1 cellular context compared by ENCODE assay signal in the genomic region with DNA sequence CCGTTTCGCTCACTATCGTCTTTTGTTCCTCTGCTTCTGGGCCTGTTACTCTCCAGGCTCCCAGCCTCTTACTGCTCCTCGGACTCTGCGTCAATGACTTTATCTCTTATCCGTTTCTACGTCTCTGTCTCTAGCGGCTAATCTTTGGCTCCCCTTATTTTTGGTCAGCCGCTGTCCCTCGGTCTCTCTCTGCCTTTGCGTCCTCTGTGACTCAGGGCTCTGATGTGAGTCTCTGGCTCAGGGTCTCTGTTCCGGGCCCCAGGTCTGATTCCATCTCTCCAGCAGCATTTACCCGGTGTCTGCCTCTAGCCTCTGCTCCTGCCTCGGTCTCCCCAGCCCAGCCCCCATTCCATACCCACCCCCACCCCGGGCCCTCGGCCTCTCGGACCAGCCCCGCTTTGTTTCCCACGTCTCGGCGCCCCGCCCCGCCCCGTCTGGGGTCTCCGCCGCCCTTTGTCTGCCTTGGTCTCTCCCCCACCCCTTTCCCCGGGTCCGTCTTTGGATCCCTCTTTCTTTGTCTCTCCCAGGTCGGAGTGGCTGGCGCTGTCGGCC.
TF ChIP-seq lines count a peak whose summit lies in the region.

No MANE protein-coding gene starts in this region.

TF ChIP-seq in GM23338, 12 proteins besides CTCF, POLR2A, EP300 and RAD21 (continued from another document):
- TF ChIP-seq, protein P1, sequence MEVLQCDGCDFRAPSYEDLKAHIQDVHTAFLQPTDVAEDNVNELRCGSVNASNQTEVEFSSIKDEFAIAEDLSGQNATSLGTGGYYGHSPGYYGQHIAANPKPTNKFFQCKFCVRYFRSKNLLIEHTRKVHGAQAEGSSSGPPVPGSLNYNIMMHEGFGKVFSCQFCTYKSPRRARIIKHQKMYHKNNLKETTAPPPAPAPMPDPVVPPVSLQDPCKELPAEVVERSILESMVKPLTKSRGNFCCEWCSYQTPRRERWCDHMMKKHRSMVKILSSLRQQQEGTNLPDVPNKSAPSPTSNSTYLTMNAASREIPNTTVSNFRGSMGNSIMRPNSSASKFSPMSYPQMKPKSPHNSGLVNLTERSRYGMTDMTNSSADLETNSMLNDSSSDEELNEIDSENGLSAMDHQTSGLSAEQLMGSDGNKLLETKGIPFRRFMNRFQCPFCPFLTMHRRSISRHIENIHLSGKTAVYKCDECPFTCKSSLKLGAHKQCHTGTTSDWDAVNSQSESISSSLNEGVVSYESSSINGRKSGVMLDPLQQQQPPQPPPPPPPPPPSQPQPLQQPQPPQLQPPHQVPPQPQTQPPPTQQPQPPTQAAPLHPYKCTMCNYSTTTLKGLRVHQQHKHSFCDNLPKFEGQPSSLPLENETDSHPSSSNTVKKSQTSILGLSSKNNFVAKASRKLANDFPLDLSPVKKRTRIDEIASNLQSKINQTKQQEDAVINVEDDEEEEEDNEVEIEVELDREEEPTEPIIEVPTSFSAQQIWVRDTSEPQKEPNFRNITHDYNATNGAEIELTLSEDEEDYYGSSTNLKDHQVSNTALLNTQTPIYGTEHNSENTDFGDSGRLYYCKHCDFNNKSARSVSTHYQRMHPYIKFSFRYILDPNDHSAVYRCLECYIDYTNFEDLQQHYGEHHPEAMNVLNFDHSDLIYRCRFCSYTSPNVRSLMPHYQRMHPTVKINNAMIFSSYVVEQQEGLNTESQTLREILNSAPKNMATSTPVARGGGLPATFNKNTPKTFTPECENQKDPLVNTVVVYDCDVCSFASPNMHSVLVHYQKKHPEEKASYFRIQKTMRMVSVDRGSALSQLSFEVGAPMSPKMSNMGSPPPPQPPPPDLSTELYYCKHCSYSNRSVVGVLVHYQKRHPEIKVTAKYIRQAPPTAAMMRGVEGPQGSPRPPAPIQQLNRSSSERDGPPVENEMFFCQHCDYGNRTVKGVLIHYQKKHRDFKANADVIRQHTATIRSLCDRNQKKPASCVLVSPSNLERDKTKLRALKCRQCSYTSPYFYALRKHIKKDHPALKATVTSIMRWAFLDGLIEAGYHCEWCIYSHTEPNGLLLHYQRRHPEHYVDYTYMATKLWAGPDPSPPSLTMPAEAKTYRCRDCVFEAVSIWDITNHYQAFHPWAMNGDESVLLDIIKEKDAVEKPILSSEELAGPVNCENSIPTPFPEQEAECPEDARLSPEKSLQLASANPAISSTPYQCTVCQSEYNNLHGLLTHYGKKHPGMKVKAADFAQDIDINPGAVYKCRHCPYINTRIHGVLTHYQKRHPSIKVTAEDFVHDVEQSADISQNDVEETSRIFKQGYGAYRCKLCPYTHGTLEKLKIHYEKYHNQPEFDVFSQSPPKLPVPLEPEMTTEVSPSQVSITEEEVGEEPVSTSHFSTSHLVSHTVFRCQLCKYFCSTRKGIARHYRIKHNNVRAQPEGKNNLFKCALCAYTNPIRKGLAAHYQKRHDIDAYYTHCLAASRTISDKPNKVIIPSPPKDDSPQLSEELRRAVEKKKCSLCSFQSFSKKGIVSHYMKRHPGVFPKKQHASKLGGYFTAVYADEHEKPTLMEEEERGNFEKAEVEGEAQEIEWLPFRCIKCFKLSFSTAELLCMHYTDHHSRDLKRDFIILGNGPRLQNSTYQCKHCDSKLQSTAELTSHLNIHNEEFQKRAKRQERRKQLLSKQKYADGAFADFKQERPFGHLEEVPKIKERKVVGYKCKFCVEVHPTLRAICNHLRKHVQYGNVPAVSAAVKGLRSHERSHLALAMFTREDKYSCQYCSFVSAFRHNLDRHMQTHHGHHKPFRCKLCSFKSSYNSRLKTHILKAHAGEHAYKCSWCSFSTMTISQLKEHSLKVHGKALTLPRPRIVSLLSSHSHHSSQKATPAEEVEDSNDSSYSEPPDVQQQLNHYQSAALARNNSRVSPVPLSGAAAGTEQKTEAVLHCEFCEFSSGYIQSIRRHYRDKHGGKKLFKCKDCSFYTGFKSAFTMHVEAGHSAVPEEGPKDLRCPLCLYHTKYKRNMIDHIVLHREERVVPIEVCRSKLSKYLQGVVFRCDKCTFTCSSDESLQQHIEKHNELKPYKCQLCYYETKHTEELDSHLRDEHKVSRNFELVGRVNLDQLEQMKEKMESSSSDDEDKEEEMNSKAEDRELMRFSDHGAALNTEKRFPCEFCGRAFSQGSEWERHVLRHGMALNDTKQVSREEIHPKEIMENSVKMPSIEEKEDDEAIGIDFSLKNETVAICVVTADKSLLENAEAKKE (CRISPR knock-in tag; IDR thresholded peaks at IDR 0.05), result no peak
- TF ChIP-seq EZH2phosphoT487 (IDR thresholded peaks at IDR 0.05; ENCODE audit: unreplicated experiment) (no peak), CREB1 (CRISPR knock-in tag; IDR thresholded peaks at IDR 0.05; ENCODE audit: low read depth) (no peak)
